9 cellular contexts compared by ENCODE assay signal in genomic region chr11:117946842-117947526, GRCh38. TPM values are rescaled to one million over a fixed set of nuclear protein-coding genes. Genes with fewer than 3 reads are reported as not detected.
DNase-seq lines count a peak whose midpoint lies in the region; ATAC-seq, FAIRE-seq and TF ChIP-seq lines count a peak whose summit lies in the region.
"Had no signal": no experiment of that assay in that cellular context is flagged by ENCODE, and none has a peak within 500 bp of the region (broad histone marks: within the 10 kb centered on the region; RNA-seq: fewer than 3 reads in every experiment).

No MANE protein-coding gene starts in this region.

- peak; percentile 91 to 94 for TF ChIP-seq CTCF in endothelial cell of umbilical vein (IDR thresholded peaks at IDR 0.05; ENCODE audit: extremely low read depth in 1 of 2, insufficient read depth in 1 of 2, low read depth in 1 of 2, low read length in 2 of 2)

- no peaks in the 10 kb centered on the region for H3K79me2 ChIP-seq in endothelial cell of umbilical vein (ENCODE audit: control insufficient read depth, insufficient read depth, low read length)

- H3K27ac ChIP-seq in endothelial cell of umbilical vein (ENCODE audit: insufficient read depth, low read depth, low read length), result peak overlapping the region; percentile 9

- no peak overlapping the region for H3K4me3 ChIP-seq in endothelial cell of umbilical vein (replicated peaks in 1 of 3; ENCODE audit: insufficient read depth in 1 of 3, low read depth in 1 of 3, low read length in 3 of 3)

- H3K9ac ChIP-seq in endothelial cell of umbilical vein (replicated peaks; ENCODE audit: extremely low read depth, insufficient read depth, low read length), result no peak overlapping the region

- dilution Hi-C loops in endothelial cell of umbilical vein (cut with MboI; ENCODE audit: extremely low pct_ligation_motif_present, low sequenced_read_pairs), result no loop called here

- no TSS peak for BruUV-seq in endothelial cell of umbilical vein (replicated peaks; lab: Mats Ljungman, UMichigan)

- no peak for ATAC-seq in GM19023 (IDR thresholded peaks at IDR 0.05; ENCODE audit: unreplicated experiment)

- no peak overlapping the region for H3K4me2 ChIP-seq in endothelial cell of umbilical vein (ENCODE audit: insufficient read depth, low read length)

- H3K27me3 ChIP-seq in endothelial cell of umbilical vein (ENCODE audit: control insufficient read depth in 2 of 2, insufficient read depth in 2 of 2, low read length in 2 of 2), result peaks cover 4 to 9% of the 10 kb centered on the region in 2 experiments

- CTCF ChIA-PET in endothelial cell of umbilical vein (lab: Charles Lee), result interaction anchor here (0.6 to 7.9 kb wide), 73 partner anchors 9 to 716 kb away, joined by 3 to 520 read pairs (median 6); partner anchors contain the start of genes DSCAML1, FXYD2, FXYD6 and IL10RA

- POLR2A ChIA-PET in endothelial cell of umbilical vein (lab: Charles Lee), result interaction anchor here (0.9 to 1.0 kb wide), 2 partner anchors 39 to 128 kb away, joined by 3 to 4 read pairs; no protein-coding TSS in a partner anchor

- no peak overlapping the region for H2AFZ ChIP-seq in endothelial cell of umbilical vein (ENCODE audit: low read depth, low read length)

- H3K9me3 ChIP-seq in endothelial cell of umbilical vein (replicated peaks; ENCODE audit: control insufficient read depth, insufficient read depth, low read length), result no peaks in the 10 kb centered on the region

- FAIRE-seq in endothelial cell of umbilical vein (lab: Jason Lieb, UNC), result peak; percentile 95
- FAIRE-seq: islet of Langerhans had no signal

- DNase-seq in GM04503 (ENCODE audit: low read depth) (peak; percentile 50), HuH-7 (ENCODE audit: low spot score) (peak; percentile 82), NOMO-1 treated with dmso at 0.1 percent for 144 hours (lab: John Stamatoyannopoulos, UW; ENCODE audit: unreplicated experiment) (peak; percentile 55), endothelial cell of umbilical vein (ENCODE audit: low read depth, low spot score) (peak; percentile 88), middle frontal gyrus (ENCODE audit: extremely low spot score, low spot score) (peak; percentile 82)
- DNase-seq in activated CD8-positive, alpha-beta memory T cell treated with anti-CD3 and anti-CD28 coated beads for 48 hours (ENCODE audit: low read depth in 2 of 3, low spot score in 2 of 3), result peak; percentile 58 to 87 (median 86)
- peak; percentile 64 to 73 for DNase-seq in stimulated activated CD8-positive, alpha-beta memory T cell treated with anti-CD3 and anti-CD28 coated beads, Interleukin-4, amount 100 ng/mL, for 4 hours (ENCODE audit: low read depth in 2 of 2, low spot score in 1 of 2)

- no peaks in the 10 kb centered on the region for H3K36me3 ChIP-seq in endothelial cell of umbilical vein (ENCODE audit: control insufficient read depth in 2 of 2, extremely low read depth in 1 of 2, insufficient read depth in 2 of 2, low read length in 2 of 2)

- intact Hi-C loops in endothelial cell of umbilical vein (cut with micrococcal nuclease), result loop anchor here (1.0 to 2.0 kb wide), 6 partner anchors 40 to 520 kb away; no protein-coding TSS in a partner anchor

- no peak for TF ChIP-seq POLR2A in endothelial cell of umbilical vein (IDR thresholded peaks at IDR 0.05; ENCODE audit: low read depth, low read length)

- no peaks in the 10 kb centered on the region for H4K20me1 ChIP-seq in endothelial cell of umbilical vein (replicated peaks; ENCODE audit: control insufficient read depth, extremely low read depth, insufficient read depth, low read length)

- H3K4me1 ChIP-seq in endothelial cell of umbilical vein (ENCODE audit: control insufficient read depth, extremely low read depth, insufficient read depth, low read length), result peaks cover 18% of the 10 kb centered on the region

- H3K9me1 ChIP-seq in endothelial cell of umbilical vein (replicated peaks; ENCODE audit: control insufficient read depth, extremely low read depth, insufficient read depth, low read length), result no peaks in the 10 kb centered on the region

TF ChIP-seq in endothelial cell of umbilical vein, 7 proteins besides CTCF, POLR2A, EP300 and RAD21:
- TF ChIP-seq POLR2AphosphoS5 (IDR thresholded peaks at IDR 0.05; ENCODE audit: insufficient read depth, low read depth, low read length), result no peak
- peak; percentile 96 for TF ChIP-seq JUN (IDR thresholded peaks at IDR 0.05; ENCODE audit: borderline replicate concordance, insufficient read depth, insufficient read length, low read depth)
- TF ChIP-seq FOS (IDR thresholded peaks at IDR 0.05; ENCODE audit: borderline replicate concordance, insufficient read depth, low read length), result peak; percentile 83
TF ChIP-seq in endothelial cell of umbilical vein: peak in this region for 2.

RNA-seq across cellular contexts. Expression of gene TMPRSS13, which starts 17.8 kb away (rescaled TPM):
- 0.46 TPM in 1 of 2 replicates, not detected in the other for total RNA-seq in endothelial cell of umbilical vein
- 0.18 and 0.22 TPM in 2 replicates for polyA plus RNA-seq in endothelial cell of umbilical vein
- polyA plus RNA-seq in endothelial cell of umbilical vein (2011; cell fraction: cytosol; rRNA removed), result 0.18 TPM in 2 replicates
- polyA plus RNA-seq in endothelial cell of umbilical vein (2011; cell fraction: nucleus; rRNA removed), result 0.28 and 0.33 TPM in 2 replicates
- 0.11 and 0.25 TPM in 2 replicates for polyA plus RNA-seq in endothelial cell of umbilical vein (2012)
- polyA minus RNA-seq in endothelial cell of umbilical vein, result 0.10 TPM in 1 of 2 replicates, not detected in the other
- polyA minus RNA-seq in endothelial cell of umbilical vein (2011; cell fraction: cytosol; rRNA and poly(A)+ RNA removed), result not detected
- 0.24 and 0.38 TPM in 2 replicates for polyA minus RNA-seq in endothelial cell of umbilical vein (2011; cell fraction: nucleus; rRNA and poly(A)+ RNA removed)

RNA-seq across cellular contexts. Expression of gene IL10RA, which starts 39.2 kb away (rescaled TPM):
- total RNA-seq in endothelial cell of umbilical vein, result 0.14 TPM in 1 of 2 replicates, not detected in the other
- 0.04 and 0.11 TPM in 2 replicates for polyA plus RNA-seq in endothelial cell of umbilical vein
- 0.04 and 0.05 TPM in 2 replicates for polyA plus RNA-seq in endothelial cell of umbilical vein (2011; cell fraction: cytosol; rRNA removed)
- polyA plus RNA-seq in endothelial cell of umbilical vein (2011; cell fraction: nucleus; rRNA removed), result 0.04 and 0.15 TPM in 2 replicates
- polyA plus RNA-seq in endothelial cell of umbilical vein (2012), result 0.11 and 0.57 TPM in 2 replicates
- polyA minus RNA-seq in endothelial cell of umbilical vein, result 1.0 TPM in 1 of 2 replicates, not detected in the other
- not detected for polyA minus RNA-seq in endothelial cell of umbilical vein (2011; cell fraction: cytosol; rRNA and poly(A)+ RNA removed)
- polyA minus RNA-seq in endothelial cell of umbilical vein (2011; cell fraction: nucleus; rRNA and poly(A)+ RNA removed), result not detected in 2 replicates
